In genomic region chr1:22261580-22261979, GRCh38 we compare ENCODE assay signal across 30 cellular contexts.
"Had no signal": no experiment of that assay in that cellular context is flagged by ENCODE, and none has a peak within 500 bp of the region (broad histone marks: within the 10 kb centered on the region; RNA-seq: fewer than 3 reads in every experiment).

No MANE protein-coding gene starts in this region.

- H3K9me3 ChIP-seq: ascending aorta had no signal

- H3K4me1 ChIP-seq: ascending aorta had no signal

- H3K4me2 ChIP-seq: KMS-11, PC-9 had no signal

- H3K9me3 Mint-ChIP-seq: activated CD4-positive, alpha-beta T cell treated with anti-CD3 and anti-CD28 coated beads, Interleukin-2, amount 10 ng/mL, durations not matched to agents 24 days and 14 days; activated CD8-positive, alpha-beta T cell treated with anti-CD3 and anti-CD28 coated beads for 36 hours; activated naive CD4-positive, alpha-beta T cell treated with anti-CD3 and anti-CD28 coated beads, Interleukin-2, amount 50 U/mL, for 24 hours; activated naive CD8-positive, alpha-beta T cell treated with anti-CD3 and anti-CD28 coated beads, Interleukin-2, amount 10 ng/mL, durations not matched to agents 7 days and 5 days; activated T-cell treated with anti-CD3 and anti-CD28 coated beads, Interleukin-2, amount 50 U/mL, for 72 hours; activated T-helper 17 cell treated with anti-CD3 and anti-CD28 coated beads, Interleukin-2, amount 50 U/mL, for 72 hours; central memory CD8-positive, alpha-beta T cell had no signal

- H3K9ac ChIP-seq: KMS-11 had no signal

- H3K27ac Mint-ChIP-seq: activated CD4-positive, alpha-beta T cell treated with anti-CD3 and anti-CD28 coated beads, Interleukin-2, amount 10 ng/mL, durations not matched to agents 24 days and 14 days; activated CD8-positive, alpha-beta T cell treated with anti-CD3 and anti-CD28 coated beads for 36 hours; activated naive CD4-positive, alpha-beta T cell treated with anti-CD3 and anti-CD28 coated beads, Interleukin-2, amount 50 U/mL, for 24 hours; activated naive CD8-positive, alpha-beta T cell treated with anti-CD3 and anti-CD28 coated beads, Interleukin-2, amount 10 ng/mL, durations not matched to agents 7 days and 5 days; activated T-cell treated with anti-CD3 and anti-CD28 coated beads, Interleukin-2, amount 50 U/mL, for 72 hours; activated T-helper 17 cell treated with anti-CD3 and anti-CD28 coated beads, Interleukin-2, amount 50 U/mL, for 72 hours had no signal

- H3K4me3 Mint-ChIP-seq: activated CD4-positive, alpha-beta T cell treated with anti-CD3 and anti-CD28 coated beads, Interleukin-2, amount 10 ng/mL, durations not matched to agents 24 days and 14 days; activated CD8-positive, alpha-beta T cell treated with anti-CD3 and anti-CD28 coated beads for 36 hours; activated naive CD4-positive, alpha-beta T cell treated with anti-CD3 and anti-CD28 coated beads, Interleukin-2, amount 50 U/mL, for 24 hours; activated naive CD8-positive, alpha-beta T cell treated with anti-CD3 and anti-CD28 coated beads, Interleukin-2, amount 10 ng/mL, durations not matched to agents 7 days and 5 days; activated T-cell treated with anti-CD3 and anti-CD28 coated beads, Interleukin-2, amount 50 U/mL, for 72 hours; activated T-helper 17 cell treated with anti-CD3 and anti-CD28 coated beads, Interleukin-2, amount 50 U/mL, for 72 hours; central memory CD8-positive, alpha-beta T cell had no signal

- H3K27ac ChIP-seq: ascending aorta, cardiac muscle cell, KMS-11, PC-9, RWPE1 had no signal

- H2AFZ ChIP-seq: PC-9 had no signal

- H3K36me3 ChIP-seq: ascending aorta, cardiac muscle cell had no signal

- H3K36me3 Mint-ChIP-seq: activated naive CD4-positive, alpha-beta T cell treated with anti-CD3 and anti-CD28 coated beads, Interleukin-2, amount 50 U/mL, for 24 hours; activated naive CD8-positive, alpha-beta T cell treated with anti-CD3 and anti-CD28 coated beads, Interleukin-2, amount 10 ng/mL, durations not matched to agents 7 days and 5 days had no signal

- H3K27me3 ChIP-seq: ascending aorta, cardiac muscle cell had no signal

- DNase-seq: activated CD4-positive, alpha-beta T cell treated with anti-CD3 and anti-CD28 coated beads, Interleukin-2, amount 10 ng/mL, durations not matched to agents 24 days and 14 days; activated CD4-positive, alpha-beta T cell treated with anti-CD3 and anti-CD28 coated beads, Interleukin-2, amount 50 U/mL, for 4 hours; activated CD8-positive, alpha-beta T cell treated with anti-CD3 and anti-CD28 coated beads for 36 hours; activated effector memory CD4-positive, alpha-beta T cell treated with anti-CD3 and anti-CD28 coated beads, Interleukin-2, amount 50 U/mL, for 16 hours; activated naive CD4-positive, alpha-beta T cell treated with Interleukin-2 at 50 U/mL for 16 hours; activated naive CD8-positive, alpha-beta T cell treated with anti-CD3 and anti-CD28 coated beads, Interleukin-2, amount 10 ng/mL, durations not matched to agents 7 days and 5 days; activated T-cell treated with anti-CD3 and anti-CD28 coated beads, Interleukin-2, amount 50 U/mL, for 1 hour; activated T-cell treated with anti-CD3 and anti-CD28 coated beads, Interleukin-2, amount 50 U/mL, for 72 hours; amygdala; NCI-H1105 treated with DMSO at 0.1 percent for 48 hours; NCI-H146; NCI-H187; NCI-H2029 treated with DMSO at 0.1 percent for 48 hours; NCI-H2107; NCI-H226; NCI-H446 treated with DMSO at 0.1 percent for 48 hours; NCI-H524; PC-9; SIG-M5; SW 1271; T-helper 1 cell; T-helper 2 cell; T-helper 9 cell had no signal

- H3K4me3 ChIP-seq: ascending aorta, cardiac muscle cell, PC-9 had no signal

- H3K27me3 Mint-ChIP-seq: activated CD4-positive, alpha-beta T cell treated with anti-CD3 and anti-CD28 coated beads, Interleukin-2, amount 10 ng/mL, durations not matched to agents 24 days and 14 days; activated naive CD8-positive, alpha-beta T cell treated with anti-CD3 and anti-CD28 coated beads, Interleukin-2, amount 10 ng/mL, durations not matched to agents 7 days and 5 days had no signal

- H3K4me1 Mint-ChIP-seq: activated CD4-positive, alpha-beta T cell treated with anti-CD3 and anti-CD28 coated beads, Interleukin-2, amount 10 ng/mL, durations not matched to agents 24 days and 14 days; activated naive CD4-positive, alpha-beta T cell treated with anti-CD3 and anti-CD28 coated beads, Interleukin-2, amount 50 U/mL, for 24 hours; activated naive CD8-positive, alpha-beta T cell treated with anti-CD3 and anti-CD28 coated beads, Interleukin-2, amount 10 ng/mL, durations not matched to agents 7 days and 5 days; activated T-helper 17 cell treated with anti-CD3 and anti-CD28 coated beads, Interleukin-2, amount 50 U/mL, for 72 hours; central memory CD8-positive, alpha-beta T cell had no signal
